In genomic region chr17:30340957-30341356, GRCh38 we compare ENCODE assay signal across 13 cellular contexts. TPM values are rescaled to one million over a fixed set of nuclear protein-coding genes. Genes with fewer than 3 reads are reported as not detected.
A peak's percentile ranks its signal among the peaks of the same experiment; 100 is the strongest.
DNase-seq lines count a peak whose midpoint lies in the region; ATAC-seq, FAIRE-seq and TF ChIP-seq lines count a peak whose summit lies in the region.
"Had no signal": no experiment of that assay in that cellular context is flagged by ENCODE, and none has a peak within 500 bp of the region (broad histone marks: within the 10 kb centered on the region; RNA-seq: fewer than 3 reads in every experiment).

No MANE protein-coding gene starts in this region.

- no peaks in the 10 kb centered on the region; the same call in 1 of the 2 replicates for H3K9me3 ChIP-seq in SJSA1 (replicated peaks)
- H3K9me3 ChIP-seq in prostate gland: no peaks in the 10 kb centered on the region
- H3K9me3 ChIP-seq: BE2C had no signal

- TF ChIP-seq POLR2A in prostate gland (IDR thresholded peaks at IDR 0.05) (no peak), GM12891 (IDR thresholded peaks at IDR 0.05; ENCODE audit: low read depth, low read length) (no peak)

- H3K4me1 ChIP-seq in SJSA1 (replicated peaks): peaks cover 26% of the 10 kb centered on the region
- peaks cover 16% of the 10 kb centered on the region for H3K4me1 ChIP-seq in prostate gland (replicated peaks)
- H3K4me1 ChIP-seq: BE2C had no signal

- H3K27ac ChIP-seq in SJSA1 (peak overlapping the region; percentile 74), prostate gland (peak overlapping the region; percentile 50 to 61)

- WGBS in prostate gland: 19% methylated on average over 4 of the region's 4 CpGs

- intact Hi-C loops in prostate gland (cut with DNase I): loop anchor here (10.0 kb wide), 1 partner anchor 134 kb away; the partner anchor contains the start of gene GOSR1

- no peak for ATAC-seq in GM21786 (IDR thresholded peaks at IDR 0.05; ENCODE audit: unreplicated experiment)

- H3K27me3 ChIP-seq in SJSA1 (replicated peaks): no peaks in the 10 kb centered on the region
- no peaks in the 10 kb centered on the region for H3K27me3 ChIP-seq in prostate gland (replicated peaks; ENCODE audit: insufficient read depth)
- H3K27me3 ChIP-seq: BE2C had no signal

- POLR2A ChIA-PET in GM10248 (lab: Yijun Ruan, JAX): no interaction called here

- H3K4me3 ChIP-seq in SJSA1: no peak overlapping the region
- no peak overlapping the region for H3K4me3 ChIP-seq in fibroblast of pulmonary artery (replicated peaks; ENCODE audit: low read depth, low read length)
- no peak overlapping the region for H3K4me3 ChIP-seq in prostate gland

- no peak for TF ChIP-seq CTCF in fibroblast of pulmonary artery (IDR thresholded peaks at IDR 0.05; ENCODE audit: low read length, missing control alignments)
- TF ChIP-seq CTCF in prostate gland (IDR thresholded peaks at IDR 0.05): no peak
- no peak for TF ChIP-seq CTCF in GM10248 (IDR thresholded peaks at IDR 0.05; ENCODE audit: control extremely low read depth, extremely low read depth, low read depth, missing control alignments)

- no peak for FAIRE-seq in GM12891 (lab: Jason Lieb, UNC)

- H3K36me3 ChIP-seq in SJSA1 (no peaks in the 10 kb centered on the region), prostate gland (no peaks in the 10 kb centered on the region)
- H3K36me3 ChIP-seq: BE2C had no signal

- DNase-seq in EH (ENCODE audit: low read depth) (peak; percentile 28), SJSA1 (ENCODE audit: low read depth in 1 of 2, low spot score in 2 of 2) (peak in 1 of 2 experiments; percentile 54), fibroblast of pulmonary artery (ENCODE audit: low read depth) (peak; percentile 67), prostate gland (ENCODE audit: low spot score) (no peak), GM12891 (ENCODE audit: insufficient read length, low spot score) (no peak), midbrain (lab: John Stamatoyannopoulos, UW) (no peak), GM10248 (ENCODE audit: extremely low spot score) (no peak)
- DNase-seq: NCI-H524 treated with DMSO at 0.1 percent for 48 hours had no signal

- CTCF ChIA-PET in GM10248 (lab: Yijun Ruan, JAX): interaction anchor here (0.8 to 10.2 kb wide), 26 partner anchors 8 to 486 kb away, joined by 3 to 158 read pairs (median 6); partner anchors contain the start of genes BLMH, CRLF3 and GOSR1

TF ChIP-seq in GM12891, 5 proteins besides CTCF, POLR2A, EP300 and RAD21:
- no peak for TF ChIP-seq TAF1 (IDR thresholded peaks at IDR 0.05; ENCODE audit: low read depth, low read length)
- no peak for TF ChIP-seq SPI1 (IDR thresholded peaks at IDR 0.05; ENCODE audit: low read depth, low read length)
- no peak for TF ChIP-seq POLR2AphosphoS5 (IDR thresholded peaks at IDR 0.05; ENCODE audit: low read depth, low read length)
- no peak for TF ChIP-seq PAX5 (IDR thresholded peaks at IDR 0.05; ENCODE audit: insufficient read depth, low read length, severe bottlenecking)
- TF ChIP-seq POU2F2 (IDR thresholded peaks at IDR 0.05; ENCODE audit: low read depth, low read length): no peak
TF ChIP-seq in GM12891: peak in this region for 0.

RNA-seq across cellular contexts. Expression of gene TMIGD1, which starts 7.1 kb away (rescaled TPM):
- not detected in 2 replicates for total RNA-seq in SJSA1 (2014; rRNA removed; shearing (Covaris generic))
- total RNA-seq in prostate gland: not detected
- not detected for polyA plus RNA-seq in GM12891 (2012; ENCODE audit: low read depth, missing spikeins)
- total RNA-seq: H7, pulmonary artery endothelial cell had no signal
- polyA plus RNA-seq: adipose tissue had no signal

RNA-seq across cellular contexts. Expression of gene CPD, which starts 37.8 kb away (rescaled TPM):
- 35.1 and 43.6 TPM in 2 replicates for total RNA-seq in SJSA1 (2014; rRNA removed; shearing (Covaris generic))
- 100 to 1,000 TPM; 102 to 126 TPM for total RNA-seq in prostate gland
- 3.3 TPM for polyA plus RNA-seq in GM12891 (2012; ENCODE audit: low read depth, missing spikeins)

RNA-seq across cellular contexts. Expression of gene BLMH, which starts 49.2 kb away (rescaled TPM):
- total RNA-seq in SJSA1 (2014; rRNA removed; shearing (Covaris generic)): 65.7 and 70.9 TPM in 2 replicates
- 10 to 100 TPM; 21.7 to 25.9 TPM for total RNA-seq in prostate gland
- polyA plus RNA-seq in GM12891 (2012; ENCODE audit: low read depth, missing spikeins): 32.9 TPM

Comparison
In these comparisons a context has a peak if more than half of its experiments do, and no peak if none do; other contexts are left out.
1. DNase-seq: peak in EH (single experiment) and fibroblast of pulmonary artery (single experiment); none in prostate gland (single experiment), GM12891 (single experiment), midbrain (single experiment) and GM10248 (single experiment).